8 cellular contexts compared by ENCODE assay signal in the genomic region with DNA sequence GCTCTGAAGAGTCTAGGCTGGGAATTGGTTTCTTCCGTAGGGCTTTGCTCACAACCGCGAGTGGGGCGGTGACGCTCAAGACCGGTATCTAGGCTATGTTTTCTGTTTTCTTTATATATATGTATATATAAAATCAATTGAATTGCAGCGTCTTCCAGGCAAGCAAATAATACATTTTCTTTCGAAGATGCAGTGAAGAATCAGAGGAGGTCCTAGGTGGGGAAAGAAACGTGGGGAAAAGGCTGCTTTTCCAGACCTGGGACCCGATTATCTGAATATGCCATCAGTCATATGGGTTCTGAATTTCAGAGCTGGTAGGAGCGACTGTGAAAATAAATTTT. TPM values are rescaled to one million over a fixed set of nuclear protein-coding genes. Genes with fewer than 3 reads are reported as not detected.
DNase-seq lines count a peak whose midpoint lies in the region; ATAC-seq and TF ChIP-seq lines count a peak whose summit lies in the region.

No MANE protein-coding gene starts in this region.

- no peaks in the 10 kb centered on the region for H3K36me3 Mint-ChIP-seq in stimulated activated naive CD8-positive, alpha-beta T cell treated with anti-CD3 and anti-CD28 coated beads, Interleukin-15, Interleukin-2, amounts not matched to agents 100 ng/mL and 50 ng/mL, for 24 hours (ENCODE audit: low read depth)
- no peaks in the 10 kb centered on the region for H3K36me3 Mint-ChIP-seq in chondrocyte (ENCODE audit: low read depth)

- H3K9me3 ChIP-seq in mucosa of stomach (ENCODE audit: control insufficient read depth, low read length), result no peaks in the 10 kb centered on the region

- H3K27ac Mint-ChIP-seq in stimulated activated naive CD8-positive, alpha-beta T cell treated with anti-CD3 and anti-CD28 coated beads, Interleukin-15, Interleukin-2, amounts not matched to agents 100 ng/mL and 50 ng/mL, for 24 hours, result no peak overlapping the region
- peak overlapping the region; percentile 82 for H3K27ac Mint-ChIP-seq in chondrocyte (ENCODE audit: unreplicated experiment)

- peaks cover 9% of the 10 kb centered on the region for H3K4me1 Mint-ChIP-seq in stimulated activated naive CD8-positive, alpha-beta T cell treated with anti-CD3 and anti-CD28 coated beads, Interleukin-15, Interleukin-2, amounts not matched to agents 100 ng/mL and 50 ng/mL, for 24 hours (ENCODE audit: low read depth)
- peaks cover 37% of the 10 kb centered on the region for H3K4me1 Mint-ChIP-seq in chondrocyte (ENCODE audit: low read depth)

- H3K4me3 Mint-ChIP-seq in stimulated activated naive CD8-positive, alpha-beta T cell treated with anti-CD3 and anti-CD28 coated beads, Interleukin-15, Interleukin-2, amounts not matched to agents 100 ng/mL and 50 ng/mL, for 24 hours, result peak overlapping the region; percentile 47
- peak overlapping the region; percentile 97 for H3K4me3 Mint-ChIP-seq in chondrocyte (ENCODE audit: unreplicated experiment)

- peak overlapping the region; percentile 45 for H3K9ac ChIP-seq in mucosa of stomach (ENCODE audit: low read length)

- H3K27me3 Mint-ChIP-seq in stimulated activated naive CD8-positive, alpha-beta T cell treated with anti-CD3 and anti-CD28 coated beads, Interleukin-15, Interleukin-2, amounts not matched to agents 100 ng/mL and 50 ng/mL, for 24 hours, result peaks cover 47% of the 10 kb centered on the region
- H3K27me3 Mint-ChIP-seq in chondrocyte (ENCODE audit: low read depth), result no peaks in the 10 kb centered on the region

- no peak for ATAC-seq in stimulated activated naive CD8-positive, alpha-beta T cell treated with anti-CD3 and anti-CD28 coated beads, Interleukin-15, Interleukin-2, amounts not matched to agents 100 U/mL and 50 U/mL, for 24 hours
- no peak for ATAC-seq in HG02840 (IDR thresholded peaks at IDR 0.05; ENCODE audit: low FRiP score, unreplicated experiment)

- no peak for TF ChIP-seq CTCF in chondrocyte (IDR thresholded peaks at IDR 0.05)

- no peaks in the 10 kb centered on the region for H3K9me3 Mint-ChIP-seq in stimulated activated naive CD8-positive, alpha-beta T cell treated with anti-CD3 and anti-CD28 coated beads, Interleukin-15, Interleukin-2, amounts not matched to agents 100 ng/mL and 50 ng/mL, for 24 hours
- no peaks in the 10 kb centered on the region for H3K9me3 Mint-ChIP-seq in chondrocyte (ENCODE audit: low read depth)

- peaks cover 4% of the 10 kb centered on the region for H3K4me1 ChIP-seq in mucosa of stomach (ENCODE audit: control insufficient read depth, insufficient read depth, low read length)

- peak overlapping the region; percentile 38 for H3K4me3 ChIP-seq in mucosa of stomach (ENCODE audit: low read length)

- DNase-seq in stimulated activated naive CD8-positive, alpha-beta T cell treated with anti-CD3 and anti-CD28 coated beads, Interleukin-15, Interleukin-2, amounts not matched to agents 100 U/mL and 50 U/mL, for 24 hours, result no peak
- DNase-seq in chondrocyte (ENCODE audit: low spot score) (no peak), NCI-H1930 (lab: John Stamatoyannopoulos, UW) (no peak), NOMO-1 treated with dmso at 0.1 percent for 144 hours (lab: John Stamatoyannopoulos, UW; ENCODE audit: unreplicated experiment) (no peak), NCI-H1436 treated with DMSO at 0.1 percent for 48 hours (lab: John Stamatoyannopoulos, UW) (no peak)

- no peaks in the 10 kb centered on the region for H3K36me3 ChIP-seq in mucosa of stomach (ENCODE audit: control insufficient read depth, insufficient read depth, low read length)

- no peaks in the 10 kb centered on the region for H3K27me3 ChIP-seq in mucosa of stomach (ENCODE audit: control insufficient read depth, insufficient read depth, low read length)

RNA-seq across cellular contexts. Expression of gene SCN9A, which starts 0.7 kb away (rescaled TPM):
- 30.1 to 32.8 TPM (median 31.0 TPM) in 3 replicates for total RNA-seq in chondrocyte
